Comparison of ENCODE assay signal across 22 cellular contexts in the genomic region with DNA sequence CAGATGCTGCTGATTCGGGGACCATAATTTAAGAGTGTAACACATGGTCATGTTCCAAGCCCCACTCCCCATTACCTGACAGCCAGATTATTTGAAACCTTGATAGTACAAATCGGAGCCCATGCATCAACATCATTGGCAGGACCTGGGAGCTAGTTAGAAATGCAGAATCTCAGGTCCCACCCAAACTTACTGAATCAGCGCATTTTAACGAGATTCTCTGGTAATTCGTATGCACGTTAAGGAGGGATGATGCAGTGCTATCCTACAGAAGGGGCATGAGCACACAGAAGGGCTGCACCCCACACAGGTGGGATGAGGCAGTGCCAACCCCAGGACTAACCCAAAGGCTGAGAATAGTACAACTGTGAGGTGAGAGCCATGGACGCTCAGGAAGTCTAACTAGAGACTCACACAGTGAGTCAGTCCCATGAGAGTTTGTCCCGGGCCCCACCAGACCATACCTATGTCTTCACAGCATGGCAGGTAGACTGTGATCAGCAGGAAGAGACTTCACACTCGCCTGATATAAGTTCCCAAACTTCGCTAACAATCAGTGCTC.
A peak's percentile ranks its signal among the peaks of the same experiment; 100 is the strongest.
DNase-seq lines count a peak whose midpoint lies in the region; ATAC-seq, FAIRE-seq and TF ChIP-seq lines count a peak whose summit lies in the region.
"Had no signal": no experiment of that assay in that cellular context is flagged by ENCODE, and none has a peak within 500 bp of the region (broad histone marks: within the 10 kb centered on the region; RNA-seq: fewer than 3 reads in every experiment).

No MANE protein-coding gene starts in this region.

- no peak overlapping the region for H3K14ac ChIP-seq in neuronal stem cell (ENCODE audit: low read length)

- H3K36me3 Mint-ChIP-seq in stimulated activated effector memory CD8-positive, alpha-beta T cell treated with anti-CD3 and anti-CD28 coated beads, Interleukin-12 subunit alpha, Interleukin-12 subunit beta, amount 100 ng/mL, for 72 hours = no peaks in the 10 kb centered on the region
- H3K36me3 Mint-ChIP-seq: CD8-positive, alpha-beta T cell had no signal

- POLR2A ChIA-PET in A549 (lab: Yijun Ruan, JAX) = no interaction called here

- TF ChIP-seq CTCF in A549 (IDR thresholded peaks at IDR 0.05) = no peak

- H3K4me3 ChIP-seq in A549 = no peak overlapping the region
- no peak overlapping the region for H3K4me3 ChIP-seq in neuronal stem cell (ENCODE audit: low read length in 2 of 2)
- H3K4me3 ChIP-seq: BLaER1 treated with 17β-estradiol and CSF1 and Interleukin-3, amounts not matched to agents 10 nM and 100 nM had no signal

- H2BK120ac ChIP-seq in neuronal stem cell (ENCODE audit: low read depth, low read length) = no peak overlapping the region

- H3K4me2 ChIP-seq in A549 (no peak overlapping the region), neuronal stem cell (ENCODE audit: insufficient read depth, low read length, poor library complexity, severe bottlenecking) (no peak overlapping the region)
- H3K4me2 ChIP-seq: BLaER1 treated with 17β-estradiol and CSF1 and Interleukin-3, amounts not matched to agents 10 nM and 100 nM had no signal

- no peak for TF ChIP-seq EP300 in A549 (IDR thresholded peaks at IDR 0.05)

- H3K9me3 Mint-ChIP-seq in stimulated activated effector memory CD8-positive, alpha-beta T cell treated with anti-CD3 and anti-CD28 coated beads, Interleukin-12 subunit alpha, Interleukin-12 subunit beta, amount 100 ng/mL, for 72 hours = no peaks in the 10 kb centered on the region
- H3K9me3 Mint-ChIP-seq: CD8-positive, alpha-beta T cell had no signal

- H2AK5ac ChIP-seq in neuronal stem cell (ENCODE audit: low read depth, low read length) = no peak overlapping the region

- no peak overlapping the region for H3K18ac ChIP-seq in neuronal stem cell (ENCODE audit: low read length)

- no peak overlapping the region for H3K4me3 Mint-ChIP-seq in stimulated activated effector memory CD8-positive, alpha-beta T cell treated with anti-CD3 and anti-CD28 coated beads, Interleukin-12 subunit alpha, Interleukin-12 subunit beta, amount 100 ng/mL, for 72 hours
- H3K4me3 Mint-ChIP-seq: B cell; CD4-positive, alpha-beta T cell; CD8-positive, alpha-beta T cell had no signal

- no peak overlapping the region for H2BK5ac ChIP-seq in neuronal stem cell (ENCODE audit: low read length)

- H2AFZ ChIP-seq in neuronal stem cell (ENCODE audit: low read length) = no peak overlapping the region

- no peak overlapping the region for H2BK12ac ChIP-seq in neuronal stem cell (ENCODE audit: low read length)

- no peak for TF ChIP-seq POLR2A in A549 (IDR thresholded peaks at IDR 0.05; ENCODE audit: low read length)

- DNase-seq in A549 (ENCODE audit: low read depth in 1 of 2, low spot score in 1 of 2) (no peak), ecto neural progenitor cell (ENCODE audit: low spot score) (peak; percentile 24), neuronal stem cell (ENCODE audit: low spot score) (no peak), NCI-H1417 (lab: John Stamatoyannopoulos, UW) (no peak), NCI-H2029 (lab: John Stamatoyannopoulos, UW) (no peak)
- no peak for DNase-seq in stimulated activated effector memory CD8-positive, alpha-beta T cell treated with anti-CD3 and anti-CD28 coated beads, Interleukin-12 subunit alpha, Interleukin-12 subunit beta, amount 100 ng/mL, for 72 hours (ENCODE audit: low spot score in 2 of 2)
- DNase-seq: 8988T; AML-193; Caco-2; Calu3; CD4-positive, alpha-beta T cell; CD8-positive, alpha-beta T cell; DMS79 treated with DMSO at 0.1 percent for 48 hours; GF-D8 had no signal

- H3K36me3 ChIP-seq in neuronal stem cell (replicated peaks in 1 of 2; ENCODE audit: control insufficient read depth in 2 of 2, insufficient read depth in 2 of 2, low read length in 2 of 2) = no peaks in the 10 kb centered on the region
- H3K36me3 ChIP-seq: BLaER1 treated with 17β-estradiol and CSF1 and Interleukin-3, amounts not matched to agents 10 nM and 100 nM had no signal

- no peaks in the 10 kb centered on the region for H3K4me1 Mint-ChIP-seq in stimulated activated effector memory CD8-positive, alpha-beta T cell treated with anti-CD3 and anti-CD28 coated beads, Interleukin-12 subunit alpha, Interleukin-12 subunit beta, amount 100 ng/mL, for 72 hours
- H3K4me1 Mint-ChIP-seq: B cell had no signal

- WGBS in A549 (ENCODE audit: missing lambda C conversion rate) = 50% methylated on average over 10 of the region's 10 CpGs
- WGBS in neuronal stem cell (ENCODE audit: extremely low coverage in 2 of 2, insufficient read length in 2 of 2, insufficient replicate concordance in 1 of 2), 2 donors = no CpG with 5 or more reads among the region's 10 CpGs

- ATAC-seq in A549 = no peak
- peak; percentile 34 for ATAC-seq in stimulated activated effector memory CD8-positive, alpha-beta T cell treated with anti-CD3 and anti-CD28 coated beads, Interleukin-12 subunit alpha, Interleukin-12 subunit beta, amount 100 ng/mL, for 72 hours
- ATAC-seq in GM19023 (IDR thresholded peaks at IDR 0.05; ENCODE audit: unreplicated experiment) = no peak
- ATAC-seq: CD8-positive, alpha-beta T cell had no signal

- H3K27ac ChIP-seq in A549 (no peak overlapping the region), neuronal stem cell (replicated peaks; ENCODE audit: low read length) (no peak overlapping the region)
- H3K27ac ChIP-seq: BLaER1 treated with 17β-estradiol and CSF1 and Interleukin-3, amounts not matched to agents 10 nM and 100 nM; C4-2B had no signal

- no peaks in the 10 kb centered on the region for H3K27me3 ChIP-seq in neuronal stem cell (ENCODE audit: control insufficient read depth in 3 of 3, insufficient read depth in 3 of 3, low read depth in 1 of 3, low read length in 3 of 3)
- H3K27me3 ChIP-seq: BLaER1 treated with 17β-estradiol and CSF1 and Interleukin-3, amounts not matched to agents 10 nM and 100 nM had no signal

- no peak for TF ChIP-seq RAD21 in A549 (conservative IDR thresholded peaks at IDR 0.05 in 1 of 2, IDR thresholded peaks at IDR 0.05 in 1 of 2)

- FAIRE-seq in A549 (lab: Jason Lieb, UNC) = no peak
- FAIRE-seq: A204.1, D721Med, G401.6, GM12891 had no signal

- H3K4me1 ChIP-seq in A549 = no peaks in the 10 kb centered on the region
- no peaks in the 10 kb centered on the region for H3K4me1 ChIP-seq in neuronal stem cell (ENCODE audit: control insufficient read depth in 2 of 2, insufficient read depth in 1 of 2, low read depth in 1 of 2, low read length in 2 of 2)
- H3K4me1 ChIP-seq: Caco-2 had no signal

- no peak overlapping the region for H2BK15ac ChIP-seq in neuronal stem cell (ENCODE audit: low read length)

- no peaks in the 10 kb centered on the region for H3K9me3 ChIP-seq in A549
- no peaks in the 10 kb centered on the region for H3K9me3 ChIP-seq in neuronal stem cell (replicated peaks in 1 of 2; ENCODE audit: control insufficient read depth in 2 of 2, insufficient read depth in 1 of 2, low read depth in 1 of 2, low read length in 2 of 2)
- H3K9me3 ChIP-seq: BLaER1 treated with 17β-estradiol and CSF1 and Interleukin-3, amounts not matched to agents 10 nM and 100 nM; Caco-2 had no signal

- no peak overlapping the region for H4K91ac ChIP-seq in neuronal stem cell (ENCODE audit: low read depth, low read length, poor library complexity)

- H3K4ac ChIP-seq in neuronal stem cell (ENCODE audit: low read length) = no peak overlapping the region

- peak overlapping the region; percentile 24 for H3K9ac ChIP-seq in neuronal stem cell (ENCODE audit: low read depth, low read length, poor library complexity)
- H3K9ac ChIP-seq: BLaER1 treated with 17β-estradiol and CSF1 and Interleukin-3, amounts not matched to agents 10 nM and 100 nM had no signal

- no peak overlapping the region for H3K27ac Mint-ChIP-seq in stimulated activated effector memory CD8-positive, alpha-beta T cell treated with anti-CD3 and anti-CD28 coated beads, Interleukin-12 subunit alpha, Interleukin-12 subunit beta, amount 100 ng/mL, for 72 hours
- H3K27ac Mint-ChIP-seq: B cell; CD4-positive, alpha-beta T cell; CD8-positive, alpha-beta T cell had no signal

- H3K79me1 ChIP-seq in neuronal stem cell (ENCODE audit: low read depth, low read length) = no peaks in the 10 kb centered on the region

- CTCF ChIA-PET in A549 (lab: Yijun Ruan, JAX) = interaction anchor here (0.7 kb wide), 2 partner anchors 206 to 635 kb away, joined by 3 read pairs; no protein-coding TSS in a partner anchor

- no peak overlapping the region for H4K8ac ChIP-seq in neuronal stem cell (ENCODE audit: low read depth, low read length)

- H3K23ac ChIP-seq in neuronal stem cell (ENCODE audit: low read depth, low read length, poor library complexity) = no peak overlapping the region

TF ChIP-seq in A549, 52 proteins besides CTCF, POLR2A, EP300 and RAD21:
- TF ChIP-seq MAFK (IDR thresholded peaks at IDR 0.05; ENCODE audit: partially characterized antibody) (peak; percentile 73), FOSL2 (IDR thresholded peaks at IDR 0.05) (no peak), FOSL2 (CRISPR knock-in tag; IDR thresholded peaks at IDR 0.05) (no peak), MYC (IDR thresholded peaks at IDR 0.05; ENCODE audit: borderline replicate concordance, low read length) (no peak), NPAS2 (CRISPR knock-in tag; IDR thresholded peaks at IDR 0.05; ENCODE audit: borderline replicate concordance) (no peak)
